10 cellular contexts compared by ENCODE assay signal in genomic region chr19:56838680-56838929, GRCh38. TPM values are rescaled to one million over a fixed set of nuclear protein-coding genes. Genes with fewer than 3 reads are reported as not detected.
A peak's percentile ranks its signal among the peaks of the same experiment; 100 is the strongest.
DNase-seq lines count a peak whose midpoint lies in the region; ATAC-seq and TF ChIP-seq lines count a peak whose summit lies in the region.
"Had no signal": no experiment of that assay in that cellular context is flagged by ENCODE, and none has a peak within 500 bp of the region (broad histone marks: within the 10 kb centered on the region; RNA-seq: fewer than 3 reads in every experiment).

No MANE protein-coding gene starts in this region.

- H3K27me3 Mint-ChIP-seq in activated T-helper 17 cell treated with anti-CD3 and anti-CD28 coated beads, Interleukin-2, amount 50 U/mL, for 72 hours, result peaks cover 7% of the 10 kb centered on the region

- intact Hi-C loops in psoas muscle (cut with DNase I), result no loop called here

- no peak overlapping the region for H3K27ac Mint-ChIP-seq in activated T-helper 17 cell treated with anti-CD3 and anti-CD28 coated beads, Interleukin-2, amount 50 U/mL, for 72 hours

- peaks cover 25% of the 10 kb centered on the region for H3K4me1 ChIP-seq in SJCRH30
- H3K4me1 ChIP-seq in gastroesophageal sphincter, result peaks cover 0 to 21% (median 0%) of the 10 kb centered on the region in 3 donors
- H3K4me1 ChIP-seq in psoas muscle, result no peaks in the 10 kb centered on the region

- TF ChIP-seq POLR2A in gastroesophageal sphincter (IDR thresholded peaks at IDR 0.05), result peak in 1 of 2 donors; percentile 5

- H3K4me3 ChIP-seq in SJCRH30, result peak overlapping the region; percentile 79
- peak overlapping the region; percentile 25 to 55 for H3K4me3 ChIP-seq in gastroesophageal sphincter
- H3K4me3 ChIP-seq in psoas muscle, result peak overlapping the region; percentile 59

- ATAC-seq in gastroesophageal sphincter (no peak), psoas muscle (no peak), GM19035 (IDR thresholded peaks at IDR 0.05; ENCODE audit: unreplicated experiment) (no peak)
- no peak for ATAC-seq in activated T-helper 17 cell treated with anti-CD3 and anti-CD28 coated beads, Interleukin-2, amount 50 U/mL, for 72 hours (replicated peaks)

- H3K9me3 ChIP-seq in SJCRH30 (replicated peaks) (peaks cover 2% of the 10 kb centered on the region; the same call in 1 of the 2 replicates), gastroesophageal sphincter (peaks cover 0 to 5% (median 0%) of the 10 kb centered on the region in 3 donors), psoas muscle (no peaks in the 10 kb centered on the region)

- H3K36me3 ChIP-seq in SJCRH30 (peaks cover 28% of the 10 kb centered on the region), gastroesophageal sphincter (no peaks in the 10 kb centered on the region), psoas muscle (ENCODE audit: insufficient read depth in 1 of 2, low read depth in 1 of 2) (no peaks in the 10 kb centered on the region)

- WGBS in gastroesophageal sphincter (ENCODE audit: low coverage in 1 of 2), 2 donors, result 40% methylated on average over 1 of the region's 15 CpGs; no CpG with 5 or more reads in 1 of the 2 donors
- WGBS in psoas muscle, 3 donors, result 36 to 46% (median 43%) methylated on average over 12 to 15 of the region's 15 CpGs

- H3K27me3 ChIP-seq in SJCRH30, result no peaks in the 10 kb centered on the region
- H3K27me3 ChIP-seq in gastroesophageal sphincter, result no peaks in the 10 kb centered on the region
- H3K27me3 ChIP-seq in psoas muscle (ENCODE audit: insufficient read depth in 3 of 3, low read length in 2 of 3), result no peaks in the 10 kb centered on the region

- no peak for TF ChIP-seq EP300 in gastroesophageal sphincter (IDR thresholded peaks at IDR 0.05)

- no peak overlapping the region for H3K4me3 Mint-ChIP-seq in activated T-helper 17 cell treated with anti-CD3 and anti-CD28 coated beads, Interleukin-2, amount 50 U/mL, for 72 hours

- DNase-seq in SJCRH30 (no peak), psoas muscle (no peak), OCI-M2 (lab: John Stamatoyannopoulos, UW; ENCODE audit: unreplicated experiment) (no peak)
- DNase-seq in stimulated activated CD4-positive, alpha-beta T cell treated with anti-CD3 and anti-CD28 coated beads, Interleukin-2, amount 100 ng/mL, for 24 hours, result no peak
- DNase-seq: NCI-H226 had no signal

- H3K9me3 Mint-ChIP-seq in activated T-helper 17 cell treated with anti-CD3 and anti-CD28 coated beads, Interleukin-2, amount 50 U/mL, for 72 hours, result peaks cover 25% of the 10 kb centered on the region

- H3K27ac ChIP-seq in 22Rv1 (peak overlapping the region; percentile 84), SJCRH30 (peak overlapping the region; percentile 41), gastroesophageal sphincter (peak overlapping the region; percentile 78 to 94 (median 92)), psoas muscle (peak overlapping the region; percentile 64)

- H3K36me3 Mint-ChIP-seq in activated T-helper 17 cell treated with anti-CD3 and anti-CD28 coated beads, Interleukin-2, amount 50 U/mL, for 72 hours (ENCODE audit: low read depth), result no peaks in the 10 kb centered on the region

- TF ChIP-seq CTCF in 22Rv1 (IDR thresholded peaks at IDR 0.05) (no peak), gastroesophageal sphincter (IDR thresholded peaks at IDR 0.05) (no peak), psoas muscle (IDR thresholded peaks at IDR 0.05) (no peak)

- no peaks in the 10 kb centered on the region for H3K4me1 Mint-ChIP-seq in activated T-helper 17 cell treated with anti-CD3 and anti-CD28 coated beads, Interleukin-2, amount 50 U/mL, for 72 hours

RNA-seq across cellular contexts. Expression of gene PEG3, which starts 1.9 kb away (rescaled TPM):
- 501 and 545 TPM in 2 replicates for total RNA-seq in SJCRH30 (2014; rRNA removed; shearing (Covaris generic))
- 10 to 100 TPM in 3 of 4 donors, 1 to 10 TPM in 1; 9.6 to 16.2 (median 13.5) TPM for total RNA-seq in gastroesophageal sphincter
- 1 to 10 TPM in 3 of 4 donors, under 1 TPM in 1; 0.88 to 2.7 (median 2.2) TPM for total RNA-seq in psoas muscle
- under 1 TPM; 0.08 to 0.97 (median 0.81) TPM for polyA plus RNA-seq in psoas muscle
- under 1 TPM in 1 of 2 donors, not detected in 1; 0.04 TPM for total RNA-seq in activated T-helper 17 cell treated with anti-CD3 and anti-CD28 coated beads, Interleukin-2, amount 50 U/mL, for 72 hours
- total RNA-seq: H7 had no signal

RNA-seq across cellular contexts. Expression of gene ZIM2, which starts 1.9 kb away (rescaled TPM):
- total RNA-seq in SJCRH30 (2014; rRNA removed; shearing (Covaris generic)), result 7.1 and 8.9 TPM in 2 replicates
- 1 to 10 TPM in 1 of 4 donors, under 1 TPM in 3; 0.31 to 1.0 (median 0.39) TPM for total RNA-seq in gastroesophageal sphincter
- not detected for total RNA-seq in psoas muscle
- under 1 TPM in 1 of 3 donors, not detected in 2; 0.03 TPM for polyA plus RNA-seq in psoas muscle
- total RNA-seq in activated T-helper 17 cell treated with anti-CD3 and anti-CD28 coated beads, Interleukin-2, amount 50 U/mL, for 72 hours, result not detected
- total RNA-seq: H7 had no signal

Comparison
In these comparisons a context has a peak if more than half of its experiments do, and no peak if none do; other contexts are left out.
1. H3K27ac ChIP-seq: peak in every context shown above with its lines; median percentile 92 in gastroesophageal sphincter; 84 in 22Rv1; 64 in psoas muscle; 41 in SJCRH30.
2. RNA of gene PEG3, which starts 1.9 kb away (total RNA-seq): 501 to 545 TPM in SJCRH30; 9.6 to 16.2 TPM in gastroesophageal sphincter, 0.88 to 2.7 TPM in psoas muscle and 0.04 TPM in activated T-helper 17 cell treated with anti-CD3 and anti-CD28 coated beads, Interleukin-2, amount 50 U/mL, for 72 hours; every median in the first group is over 10 times any median in the second.
3. Peak in every context shown above with its lines, with median percentiles within 50 percentile points of each other: H3K4me3 ChIP-seq.